8 cellular contexts compared by ENCODE assay signal in the genomic region with DNA sequence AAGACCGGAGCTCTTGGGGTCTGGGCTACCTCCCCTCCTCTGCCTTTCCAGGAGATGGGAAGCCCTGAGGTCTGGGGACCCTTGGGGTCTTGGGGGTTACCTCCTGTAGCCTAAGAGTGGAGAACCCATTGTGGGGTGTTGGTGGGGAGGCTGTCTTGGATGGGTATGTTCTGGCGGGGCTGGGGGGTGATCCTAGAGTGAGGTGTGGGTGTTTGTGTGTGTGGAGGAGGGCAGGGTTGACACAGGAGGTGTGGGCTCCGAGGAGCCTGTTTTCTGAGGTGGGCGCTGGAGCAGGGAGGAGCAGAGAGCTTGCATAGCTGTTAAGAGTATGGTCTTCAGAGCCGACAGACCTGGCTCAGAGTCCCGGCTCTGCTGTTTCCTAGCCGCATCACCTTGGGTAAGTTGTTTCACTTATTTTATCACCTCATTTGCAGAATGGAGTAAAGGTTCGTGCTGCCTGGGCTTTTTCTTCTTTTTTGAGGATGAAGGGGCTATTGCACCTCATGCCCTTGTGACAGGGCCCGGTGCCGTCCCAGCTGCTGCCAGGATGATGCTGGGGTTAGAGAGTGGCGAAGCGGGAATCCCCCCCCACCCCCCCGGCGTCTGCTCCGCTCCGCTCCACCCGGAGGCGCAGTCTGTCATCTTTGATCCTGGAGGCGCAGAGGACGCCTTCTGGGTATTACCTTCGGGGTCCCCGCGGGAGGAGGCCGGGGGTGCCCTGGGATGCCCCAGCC. TPM values are rescaled to one million over a fixed set of nuclear protein-coding genes. Genes with fewer than 3 reads are reported as not detected.
DNase-seq lines count a peak whose midpoint lies in the region; ATAC-seq and TF ChIP-seq lines count a peak whose summit lies in the region.

No MANE protein-coding gene starts in this region.

- H3K27ac ChIP-seq in osteoblast (ENCODE audit: low read depth, low read length): no peak overlapping the region

- peak; percentile 44 for ATAC-seq in GM21360 (IDR thresholded peaks at IDR 0.05; ENCODE audit: unreplicated experiment)
- peak; percentile 37 for ATAC-seq in HG03571 (IDR thresholded peaks at IDR 0.05; ENCODE audit: unreplicated experiment)

- no peak for TF ChIP-seq CTCF in osteoblast (IDR thresholded peaks at IDR 0.05; ENCODE audit: extremely low read depth, low read depth, low read length)

- peaks cover 52% of the 10 kb centered on the region for H4K20me1 ChIP-seq in osteoblast (ENCODE audit: insufficient read depth, low read length)

- H3K9me3 ChIP-seq in osteoblast (ENCODE audit: low read depth, low read length): no peaks in the 10 kb centered on the region

- DNase-seq in DMS114 treated with DMSO at 0.1 percent for 48 hours (lab: John Stamatoyannopoulos, UW; ENCODE audit: unreplicated experiment): peak; percentile 36
- DNase-seq in osteoblast (ENCODE audit: insufficient read length, low spot score, missing footprints): no peak
- no peak for DNase-seq in NCI-H1694 (lab: John Stamatoyannopoulos, UW)
- DNase-seq in NCI-H128 (lab: John Stamatoyannopoulos, UW; ENCODE audit: unreplicated experiment): no peak
- DNase-seq in activated CD4-positive, alpha-beta T cell treated with anti-CD3 and anti-CD28 coated beads for 1 hour: no peak

- peaks cover 7% of the 10 kb centered on the region for H3K27me3 ChIP-seq in osteoblast (ENCODE audit: insufficient read depth, low read length)

- peaks cover 19% of the 10 kb centered on the region for H3K79me2 ChIP-seq in osteoblast (ENCODE audit: insufficient read depth, low read length)

- no peaks in the 10 kb centered on the region for H3K9me3 Mint-ChIP-seq in dendritic cell treated with granulocyte-macrophage colony-stimulating factor and Interleukin-4, amounts not matched to agents 40 ng/mL and 50 ng/mL, for 4 days

- peaks cover 96% of the 10 kb centered on the region for H3K4me1 Mint-ChIP-seq in dendritic cell treated with granulocyte-macrophage colony-stimulating factor and Interleukin-4, amounts not matched to agents 40 ng/mL and 50 ng/mL, for 4 days (ENCODE audit: low read depth)

- peaks cover 97% of the 10 kb centered on the region for H3K36me3 Mint-ChIP-seq in dendritic cell treated with granulocyte-macrophage colony-stimulating factor and Interleukin-4, amounts not matched to agents 40 ng/mL and 50 ng/mL, for 4 days (ENCODE audit: low read depth)

- H3K27ac Mint-ChIP-seq in dendritic cell treated with granulocyte-macrophage colony-stimulating factor and Interleukin-4, amounts not matched to agents 40 ng/mL and 50 ng/mL, for 4 days: peak overlapping the region; percentile 33

- peak overlapping the region; percentile 65 for H3K4me3 Mint-ChIP-seq in dendritic cell treated with granulocyte-macrophage colony-stimulating factor and Interleukin-4, amounts not matched to agents 40 ng/mL and 50 ng/mL, for 4 days

- intact Hi-C loops in dendritic cell treated with granulocyte-macrophage colony-stimulating factor and Interleukin-4, amounts not matched to agents 40 ng/mL and 50 ng/mL, for 4 days (cut with micrococcal nuclease): loop anchor here (5.0 kb wide), 1 partner anchor 35 kb away; no protein-coding TSS in a partner anchor

- no peaks in the 10 kb centered on the region for H3K36me3 ChIP-seq in osteoblast (ENCODE audit: insufficient read depth, low read length)

- peak overlapping the region; percentile 98 for H3K4me2 ChIP-seq in osteoblast (ENCODE audit: insufficient read depth, low read length)

- H3K27me3 Mint-ChIP-seq in dendritic cell treated with granulocyte-macrophage colony-stimulating factor and Interleukin-4, amounts not matched to agents 40 ng/mL and 50 ng/mL, for 4 days: no peaks in the 10 kb centered on the region

- peaks cover 39% of the 10 kb centered on the region for H3K4me1 ChIP-seq in osteoblast (ENCODE audit: insufficient read depth, low read length)

- peak overlapping the region; percentile 87 for H3K4me3 ChIP-seq in osteoblast (ENCODE audit: insufficient read depth, low read length)

- peak overlapping the region; percentile 65 for H2AFZ ChIP-seq in osteoblast (ENCODE audit: low read length)

RNA-seq across cellular contexts. Expression of a gene that starts 17.2 kb away (rescaled TPM):
- 4.7 and 8.0 TPM in 2 replicates for total RNA-seq in osteoblast
